In the genomic region with DNA sequence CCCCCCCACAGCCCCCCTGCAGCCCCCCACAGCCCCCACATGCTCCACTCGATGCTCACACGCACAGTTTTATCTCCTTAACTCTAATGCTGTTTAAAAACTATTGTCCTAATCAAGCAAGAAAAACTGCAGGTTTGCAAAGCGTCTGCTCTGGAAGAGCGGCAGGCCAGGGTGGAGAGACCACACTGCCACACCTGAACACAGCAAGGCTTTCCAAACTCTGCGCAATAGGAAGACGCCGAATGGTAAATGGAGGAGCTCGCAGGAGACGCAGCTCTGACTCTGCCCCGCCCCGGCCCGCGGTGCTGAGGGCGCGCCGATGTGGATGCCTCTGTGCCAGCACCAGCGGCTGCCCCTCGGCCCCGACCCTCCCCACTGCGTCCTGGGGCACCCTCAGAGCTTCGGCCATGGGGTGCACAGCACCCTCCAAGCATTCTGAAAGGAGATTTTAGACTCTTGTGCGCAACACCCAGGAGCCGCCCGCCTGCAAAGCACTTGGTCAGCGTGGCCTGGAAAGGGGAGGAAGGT, we compare ENCODE assay signal across 8 cellular contexts. TPM values are rescaled to one million over a fixed set of nuclear protein-coding genes. Genes with fewer than 3 reads are reported as not detected.
DNase-seq lines count a peak whose midpoint lies in the region; ATAC-seq, FAIRE-seq and TF ChIP-seq lines count a peak whose summit lies in the region.

No MANE protein-coding gene starts in this region.

- intact Hi-C loops in testis (cut with DNase I; ENCODE audit: low total_unique reads) = no loop called here

- TF ChIP-seq POLR2A in testis (IDR thresholded peaks at IDR 0.05) = no peak

- H3K4me1 ChIP-seq in CD4-positive, CD25-positive, alpha-beta regulatory T cell (ENCODE audit: control insufficient read depth, insufficient read depth, low read length, poor library complexity, severe bottlenecking) = peaks cover 77% of the 10 kb centered on the region
- peaks cover 23% of the 10 kb centered on the region for H3K4me1 ChIP-seq in muscle layer of colon (ENCODE audit: insufficient read depth, low read length)
- H3K4me1 ChIP-seq in testis = peaks cover 5% of the 10 kb centered on the region

- H3K27me3 ChIP-seq in CD4-positive, CD25-positive, alpha-beta regulatory T cell (ENCODE audit: control insufficient read depth, insufficient read depth, low read length) = no peaks in the 10 kb centered on the region
- H3K27me3 ChIP-seq in muscle layer of colon (ENCODE audit: control insufficient read depth in 1 of 2, insufficient read depth in 2 of 2, low read length in 2 of 2) (no peaks in the 10 kb centered on the region), testis (no peaks in the 10 kb centered on the region)

- peaks cover 34% of the 10 kb centered on the region for H3K36me3 ChIP-seq in CD4-positive, CD25-positive, alpha-beta regulatory T cell (ENCODE audit: control insufficient read depth, insufficient read depth, low read length)
- H3K36me3 ChIP-seq in muscle layer of colon (ENCODE audit: insufficient read depth, low read length) (no peaks in the 10 kb centered on the region), testis (ENCODE audit: low read depth, missing control alignments) (no peaks in the 10 kb centered on the region)

- peak overlapping the region in 3 of 4 donors; percentile 66 to 78 (median 74) for H3K4me3 Mint-ChIP-seq in CD4-positive, CD25-positive, alpha-beta regulatory T cell
- peak overlapping the region in 3 of 4 donors; percentile 27 to 55 (median 48) for H3K4me3 Mint-ChIP-seq in IgD-negative memory B cell
- no peak overlapping the region for H3K4me3 Mint-ChIP-seq in endothelial cell (ENCODE audit: unreplicated experiment)

- peak in 1 of 2 donors; percentile 11 for ATAC-seq in CD4-positive, CD25-positive, alpha-beta regulatory T cell (ENCODE audit: low read depth in 2 of 2)

- WGBS in testis, 2 donors = 20 to 59% methylated on average over 1 to 25 of the region's 25 CpGs

- no peaks in the 10 kb centered on the region for H3K9me3 ChIP-seq in CD4-positive, CD25-positive, alpha-beta regulatory T cell (ENCODE audit: control insufficient read depth in 2 of 2, low read length in 2 of 2)
- H3K9me3 ChIP-seq in muscle layer of colon (ENCODE audit: low read length) (no peaks in the 10 kb centered on the region), testis (no peaks in the 10 kb centered on the region)

- peaks cover 25% of the 10 kb centered on the region for H3K36me3 Mint-ChIP-seq in CD4-positive, CD25-positive, alpha-beta regulatory T cell
- H3K36me3 Mint-ChIP-seq in IgD-negative memory B cell = no peaks in the 10 kb centered on the region
- H3K36me3 Mint-ChIP-seq in endothelial cell (ENCODE audit: low read depth, unreplicated experiment) = peaks cover 4% of the 10 kb centered on the region

- H3K27me3 Mint-ChIP-seq in CD4-positive, CD25-positive, alpha-beta regulatory T cell = no peaks in the 10 kb centered on the region
- H3K27me3 Mint-ChIP-seq in IgD-negative memory B cell = no peaks in the 10 kb centered on the region
- peaks cover 10% of the 10 kb centered on the region for H3K27me3 Mint-ChIP-seq in endothelial cell (ENCODE audit: unreplicated experiment)

- FAIRE-seq in RCC 7860 (lab: Jason Lieb, UNC) = no peak

- H3K27ac Mint-ChIP-seq in CD4-positive, CD25-positive, alpha-beta regulatory T cell = peak overlapping the region in 2 of 3 donors; percentile 50 to 78
- H3K27ac Mint-ChIP-seq in IgD-negative memory B cell (peak overlapping the region in 2 of 3 donors; percentile 48 to 52), endothelial cell (ENCODE audit: unreplicated experiment) (no peak overlapping the region)

- DNase-seq in CD4-positive, CD25-positive, alpha-beta regulatory T cell = peak in 1 of 3 donors; percentile 16
- peak; percentile 46 to 65 for DNase-seq in cardiac fibroblast (ENCODE audit: low read depth in 2 of 2)
- DNase-seq in medulla oblongata (ENCODE audit: extremely low spot score) = no peak
- DNase-seq in RCC 7860 (ENCODE audit: low spot score) = no peak
- no peak for DNase-seq in testis
- DNase-seq in endothelial cell (ENCODE audit: low spot score) = no peak

- no peak overlapping the region for H3K27ac ChIP-seq in CD4-positive, CD25-positive, alpha-beta regulatory T cell (ENCODE audit: insufficient read depth, low read length, poor library complexity, severe bottlenecking)
- H3K27ac ChIP-seq in muscle layer of colon (ENCODE audit: low read depth, low read length) (peak overlapping the region; percentile 39), testis (peak overlapping the region in 1 of 2 donors; percentile 75)

- H3K4me1 Mint-ChIP-seq in CD4-positive, CD25-positive, alpha-beta regulatory T cell = peaks cover 0 to 75% (median 38%) of the 10 kb centered on the region in 4 donors
- peaks cover 12 to 31% (median 29%) of the 10 kb centered on the region in 3 donors for H3K4me1 Mint-ChIP-seq in IgD-negative memory B cell
- H3K4me1 Mint-ChIP-seq in endothelial cell (ENCODE audit: unreplicated experiment) = peaks cover 3% of the 10 kb centered on the region

- H3K9ac ChIP-seq in muscle layer of colon (ENCODE audit: low read length) = no peak overlapping the region

- peaks cover 0 to 16% (median 0%) of the 10 kb centered on the region in 7 donors for H3K9me3 Mint-ChIP-seq in CD4-positive, CD25-positive, alpha-beta regulatory T cell
- no peaks in the 10 kb centered on the region for H3K9me3 Mint-ChIP-seq in IgD-negative memory B cell
- no peaks in the 10 kb centered on the region for H3K9me3 Mint-ChIP-seq in endothelial cell (ENCODE audit: unreplicated experiment)

- H3K4me3 ChIP-seq in CD4-positive, CD25-positive, alpha-beta regulatory T cell (ENCODE audit: low read depth, low read length) = no peak overlapping the region
- H3K4me3 ChIP-seq in cardiac fibroblast (replicated peaks in 1 of 2; ENCODE audit: low read depth in 2 of 2, low read length in 2 of 2) = no peak overlapping the region
- H3K4me3 ChIP-seq in muscle layer of colon (ENCODE audit: low read depth in 1 of 2, low read length in 2 of 2) = no peak overlapping the region
- H3K4me3 ChIP-seq in testis = no peak overlapping the region

- TF ChIP-seq CTCF in cardiac fibroblast (IDR thresholded peaks at IDR 0.05; ENCODE audit: low read depth, low read length) (no peak), testis (IDR thresholded peaks at IDR 0.05) (no peak), endothelial cell (IDR thresholded peaks at IDR 0.05; ENCODE audit: unreplicated experiment) (no peak)

RNA-seq across cellular contexts. Expression of a gene that starts 32.4 kb away (rescaled TPM):
- 265 TPM for total RNA-seq in CD4-positive, CD25-positive, alpha-beta regulatory T cell
- 100 to 1,000 TPM in 1 of 4 donors, 10 to 100 TPM in 3; 93.8 to 116 (median 99.6) TPM for polyA plus RNA-seq in CD4-positive, CD25-positive, alpha-beta regulatory T cell
- polyA plus RNA-seq in IgD-negative memory B cell (52.8 TPM), testis (ENCODE audit: insufficient read depth, low read depth, low replicate concordance) (13.2 TPM)
- total RNA-seq in testis (10 to 100 TPM; 16.4 to 21.6 TPM), endothelial cell (ENCODE audit: unreplicated experiment) (34.0 TPM)

Comparison
In these comparisons a context has a peak if more than half of its experiments do, and no peak if none do; other contexts are left out.
1. DNase-seq: peak in cardiac fibroblast (2 of 2); none in medulla oblongata (single experiment), RCC 7860 (single experiment), testis (single experiment) and endothelial cell (single experiment).